In the genomic region with DNA sequence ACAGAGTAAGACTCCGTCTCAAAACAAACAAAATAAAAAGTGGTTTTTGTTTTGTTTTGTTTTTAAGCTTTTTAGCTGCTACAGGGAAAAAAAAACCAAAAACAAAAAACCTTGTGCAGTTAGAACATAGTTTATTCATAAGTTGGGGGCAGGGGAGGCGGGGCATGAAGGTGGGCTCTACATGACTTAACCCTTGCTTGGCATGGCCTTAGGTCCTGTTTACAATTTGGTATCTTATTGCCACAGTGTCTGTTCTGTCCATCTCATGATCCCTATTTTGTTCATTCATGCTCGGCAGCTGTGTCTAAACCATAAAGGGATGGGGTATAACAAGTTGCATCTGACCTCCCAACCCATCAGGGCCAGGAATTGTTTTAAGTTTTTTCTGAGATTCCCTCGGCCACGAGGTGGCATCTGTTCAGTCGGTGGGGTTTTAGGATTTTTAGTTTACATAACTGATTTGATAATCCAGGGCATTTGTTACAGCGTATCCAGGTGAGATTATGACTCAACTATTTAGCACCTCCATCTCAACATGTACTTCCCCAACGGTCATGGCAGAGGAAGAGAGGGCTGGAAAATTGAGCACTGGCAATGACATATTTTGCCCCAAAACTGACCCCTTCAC, we compare ENCODE assay signal across 1 cellular context.
TF ChIP-seq lines count a peak whose summit lies in the region.

No MANE protein-coding gene starts in this region.

TF ChIP-seq in GM23338, 12 proteins besides CTCF, POLR2A, EP300 and RAD21 (continued from another document):
- TF ChIP-seq, protein P1, sequence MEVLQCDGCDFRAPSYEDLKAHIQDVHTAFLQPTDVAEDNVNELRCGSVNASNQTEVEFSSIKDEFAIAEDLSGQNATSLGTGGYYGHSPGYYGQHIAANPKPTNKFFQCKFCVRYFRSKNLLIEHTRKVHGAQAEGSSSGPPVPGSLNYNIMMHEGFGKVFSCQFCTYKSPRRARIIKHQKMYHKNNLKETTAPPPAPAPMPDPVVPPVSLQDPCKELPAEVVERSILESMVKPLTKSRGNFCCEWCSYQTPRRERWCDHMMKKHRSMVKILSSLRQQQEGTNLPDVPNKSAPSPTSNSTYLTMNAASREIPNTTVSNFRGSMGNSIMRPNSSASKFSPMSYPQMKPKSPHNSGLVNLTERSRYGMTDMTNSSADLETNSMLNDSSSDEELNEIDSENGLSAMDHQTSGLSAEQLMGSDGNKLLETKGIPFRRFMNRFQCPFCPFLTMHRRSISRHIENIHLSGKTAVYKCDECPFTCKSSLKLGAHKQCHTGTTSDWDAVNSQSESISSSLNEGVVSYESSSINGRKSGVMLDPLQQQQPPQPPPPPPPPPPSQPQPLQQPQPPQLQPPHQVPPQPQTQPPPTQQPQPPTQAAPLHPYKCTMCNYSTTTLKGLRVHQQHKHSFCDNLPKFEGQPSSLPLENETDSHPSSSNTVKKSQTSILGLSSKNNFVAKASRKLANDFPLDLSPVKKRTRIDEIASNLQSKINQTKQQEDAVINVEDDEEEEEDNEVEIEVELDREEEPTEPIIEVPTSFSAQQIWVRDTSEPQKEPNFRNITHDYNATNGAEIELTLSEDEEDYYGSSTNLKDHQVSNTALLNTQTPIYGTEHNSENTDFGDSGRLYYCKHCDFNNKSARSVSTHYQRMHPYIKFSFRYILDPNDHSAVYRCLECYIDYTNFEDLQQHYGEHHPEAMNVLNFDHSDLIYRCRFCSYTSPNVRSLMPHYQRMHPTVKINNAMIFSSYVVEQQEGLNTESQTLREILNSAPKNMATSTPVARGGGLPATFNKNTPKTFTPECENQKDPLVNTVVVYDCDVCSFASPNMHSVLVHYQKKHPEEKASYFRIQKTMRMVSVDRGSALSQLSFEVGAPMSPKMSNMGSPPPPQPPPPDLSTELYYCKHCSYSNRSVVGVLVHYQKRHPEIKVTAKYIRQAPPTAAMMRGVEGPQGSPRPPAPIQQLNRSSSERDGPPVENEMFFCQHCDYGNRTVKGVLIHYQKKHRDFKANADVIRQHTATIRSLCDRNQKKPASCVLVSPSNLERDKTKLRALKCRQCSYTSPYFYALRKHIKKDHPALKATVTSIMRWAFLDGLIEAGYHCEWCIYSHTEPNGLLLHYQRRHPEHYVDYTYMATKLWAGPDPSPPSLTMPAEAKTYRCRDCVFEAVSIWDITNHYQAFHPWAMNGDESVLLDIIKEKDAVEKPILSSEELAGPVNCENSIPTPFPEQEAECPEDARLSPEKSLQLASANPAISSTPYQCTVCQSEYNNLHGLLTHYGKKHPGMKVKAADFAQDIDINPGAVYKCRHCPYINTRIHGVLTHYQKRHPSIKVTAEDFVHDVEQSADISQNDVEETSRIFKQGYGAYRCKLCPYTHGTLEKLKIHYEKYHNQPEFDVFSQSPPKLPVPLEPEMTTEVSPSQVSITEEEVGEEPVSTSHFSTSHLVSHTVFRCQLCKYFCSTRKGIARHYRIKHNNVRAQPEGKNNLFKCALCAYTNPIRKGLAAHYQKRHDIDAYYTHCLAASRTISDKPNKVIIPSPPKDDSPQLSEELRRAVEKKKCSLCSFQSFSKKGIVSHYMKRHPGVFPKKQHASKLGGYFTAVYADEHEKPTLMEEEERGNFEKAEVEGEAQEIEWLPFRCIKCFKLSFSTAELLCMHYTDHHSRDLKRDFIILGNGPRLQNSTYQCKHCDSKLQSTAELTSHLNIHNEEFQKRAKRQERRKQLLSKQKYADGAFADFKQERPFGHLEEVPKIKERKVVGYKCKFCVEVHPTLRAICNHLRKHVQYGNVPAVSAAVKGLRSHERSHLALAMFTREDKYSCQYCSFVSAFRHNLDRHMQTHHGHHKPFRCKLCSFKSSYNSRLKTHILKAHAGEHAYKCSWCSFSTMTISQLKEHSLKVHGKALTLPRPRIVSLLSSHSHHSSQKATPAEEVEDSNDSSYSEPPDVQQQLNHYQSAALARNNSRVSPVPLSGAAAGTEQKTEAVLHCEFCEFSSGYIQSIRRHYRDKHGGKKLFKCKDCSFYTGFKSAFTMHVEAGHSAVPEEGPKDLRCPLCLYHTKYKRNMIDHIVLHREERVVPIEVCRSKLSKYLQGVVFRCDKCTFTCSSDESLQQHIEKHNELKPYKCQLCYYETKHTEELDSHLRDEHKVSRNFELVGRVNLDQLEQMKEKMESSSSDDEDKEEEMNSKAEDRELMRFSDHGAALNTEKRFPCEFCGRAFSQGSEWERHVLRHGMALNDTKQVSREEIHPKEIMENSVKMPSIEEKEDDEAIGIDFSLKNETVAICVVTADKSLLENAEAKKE (CRISPR knock-in tag; IDR thresholded peaks at IDR 0.05) = no peak
- no peak for TF ChIP-seq CREB1 (CRISPR knock-in tag; IDR thresholded peaks at IDR 0.05; ENCODE audit: low read depth)
- TF ChIP-seq, protein P2, sequence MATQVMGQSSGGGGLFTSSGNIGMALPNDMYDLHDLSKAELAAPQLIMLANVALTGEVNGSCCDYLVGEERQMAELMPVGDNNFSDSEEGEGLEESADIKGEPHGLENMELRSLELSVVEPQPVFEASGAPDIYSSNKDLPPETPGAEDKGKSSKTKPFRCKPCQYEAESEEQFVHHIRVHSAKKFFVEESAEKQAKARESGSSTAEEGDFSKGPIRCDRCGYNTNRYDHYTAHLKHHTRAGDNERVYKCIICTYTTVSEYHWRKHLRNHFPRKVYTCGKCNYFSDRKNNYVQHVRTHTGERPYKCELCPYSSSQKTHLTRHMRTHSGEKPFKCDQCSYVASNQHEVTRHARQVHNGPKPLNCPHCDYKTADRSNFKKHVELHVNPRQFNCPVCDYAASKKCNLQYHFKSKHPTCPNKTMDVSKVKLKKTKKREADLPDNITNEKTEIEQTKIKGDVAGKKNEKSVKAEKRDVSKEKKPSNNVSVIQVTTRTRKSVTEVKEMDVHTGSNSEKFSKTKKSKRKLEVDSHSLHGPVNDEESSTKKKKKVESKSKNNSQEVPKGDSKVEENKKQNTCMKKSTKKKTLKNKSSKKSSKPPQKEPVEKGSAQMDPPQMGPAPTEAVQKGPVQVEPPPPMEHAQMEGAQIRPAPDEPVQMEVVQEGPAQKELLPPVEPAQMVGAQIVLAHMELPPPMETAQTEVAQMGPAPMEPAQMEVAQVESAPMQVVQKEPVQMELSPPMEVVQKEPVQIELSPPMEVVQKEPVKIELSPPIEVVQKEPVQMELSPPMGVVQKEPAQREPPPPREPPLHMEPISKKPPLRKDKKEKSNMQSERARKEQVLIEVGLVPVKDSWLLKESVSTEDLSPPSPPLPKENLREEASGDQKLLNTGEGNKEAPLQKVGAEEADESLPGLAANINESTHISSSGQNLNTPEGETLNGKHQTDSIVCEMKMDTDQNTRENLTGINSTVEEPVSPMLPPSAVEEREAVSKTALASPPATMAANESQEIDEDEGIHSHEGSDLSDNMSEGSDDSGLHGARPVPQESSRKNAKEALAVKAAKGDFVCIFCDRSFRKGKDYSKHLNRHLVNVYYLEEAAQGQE (IDR thresholded peaks at IDR 0.05; ENCODE audit: unreplicated experiment) = no peak
- no peak for TF ChIP-seq NANOG (IDR thresholded peaks at IDR 0.05; ENCODE audit: borderline replicate concordance)
- TF ChIP-seq, protein P3, sequence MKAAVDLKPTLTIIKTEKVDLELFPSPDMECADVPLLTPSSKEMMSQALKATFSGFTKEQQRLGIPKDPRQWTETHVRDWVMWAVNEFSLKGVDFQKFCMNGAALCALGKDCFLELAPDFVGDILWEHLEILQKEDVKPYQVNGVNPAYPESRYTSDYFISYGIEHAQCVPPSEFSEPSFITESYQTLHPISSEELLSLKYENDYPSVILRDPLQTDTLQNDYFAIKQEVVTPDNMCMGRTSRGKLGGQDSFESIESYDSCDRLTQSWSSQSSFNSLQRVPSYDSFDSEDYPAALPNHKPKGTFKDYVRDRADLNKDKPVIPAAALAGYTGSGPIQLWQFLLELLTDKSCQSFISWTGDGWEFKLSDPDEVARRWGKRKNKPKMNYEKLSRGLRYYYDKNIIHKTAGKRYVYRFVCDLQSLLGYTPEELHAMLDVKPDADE (IDR thresholded peaks at IDR 0.05) = no peak
- no peak for TF ChIP-seq EZH2phosphoT487 (IDR thresholded peaks at IDR 0.05; ENCODE audit: unreplicated experiment)
- TF ChIP-seq POLR2AphosphoS5 (IDR thresholded peaks at IDR 0.05; ENCODE audit: low read depth) = no peak
